ENCODE assay signal across 8 cellular contexts in the genomic region with DNA sequence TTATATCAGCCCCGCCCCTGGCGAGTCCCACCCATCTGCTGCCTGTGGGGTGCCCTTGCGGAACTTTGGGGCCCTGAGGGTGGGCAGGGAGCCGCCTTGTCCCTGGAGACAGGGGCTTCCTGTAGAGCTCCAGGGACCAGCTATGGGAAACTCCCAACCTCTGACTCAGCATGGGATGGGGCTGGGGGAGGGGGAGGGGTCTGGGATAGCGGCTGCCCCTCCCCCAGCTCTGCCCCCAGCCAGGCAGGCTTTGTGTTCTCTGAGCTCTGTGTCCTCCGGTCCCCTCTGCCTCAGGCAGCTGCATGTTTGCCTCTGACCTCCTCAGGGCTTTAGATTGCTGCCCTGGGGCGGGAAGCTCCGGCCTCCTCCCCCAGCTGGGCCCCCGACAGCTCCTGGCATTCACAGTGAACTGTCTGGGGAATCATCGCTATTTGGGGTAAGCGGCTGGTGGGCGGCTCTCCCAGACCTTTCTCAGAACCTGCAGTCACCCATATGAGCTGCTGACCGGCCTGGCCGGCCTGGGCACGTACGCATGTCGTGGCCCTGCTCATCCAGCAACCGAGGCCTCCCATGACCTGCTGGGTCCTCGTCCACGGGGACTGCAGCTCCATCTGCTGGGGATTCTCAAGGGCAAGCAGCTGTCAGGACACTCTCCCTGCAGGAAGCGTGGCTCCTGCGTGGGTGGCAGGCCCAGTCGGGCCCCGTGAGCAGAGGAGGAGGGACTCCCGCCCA. TPM values are rescaled to one million over a fixed set of nuclear protein-coding genes. Genes with fewer than 3 reads are reported as not detected.
DNase-seq lines count a peak whose midpoint lies in the region; TF ChIP-seq lines count a peak whose summit lies in the region.

No MANE protein-coding gene starts in this region.

- no peaks in the 10 kb centered on the region for H3K36me3 Mint-ChIP-seq in activated CD4-positive, alpha-beta memory T cell treated with anti-CD3 and anti-CD28 coated beads, Interleukin-2, amount 10 ng/mL, durations not matched to agents 7 days and 5 days (ENCODE audit: low read depth)

- 16 to 17% methylated on average over 21 of the region's 25 CpGs for WGBS in mesodermal cell (ENCODE audit: insufficient coverage in 2 of 2), 2 experiments

- CTCF ChIA-PET in activated CD4-positive, alpha-beta memory T cell treated with anti-CD3 and anti-CD28 coated beads, Interleukin-2, amount 10 ng/mL, durations not matched to agents 7 days and 5 days (lab: Charles Lee) = no interaction called here

- no peak overlapping the region for H3K4me3 Mint-ChIP-seq in activated CD4-positive, alpha-beta memory T cell treated with anti-CD3 and anti-CD28 coated beads, Interleukin-2, amount 10 ng/mL, durations not matched to agents 7 days and 5 days

- H3K4me3 ChIP-seq in NB4 (ENCODE audit: low read depth, low read length) = no peak overlapping the region
- no peak overlapping the region for H3K4me3 ChIP-seq in epithelial cell of proximal tubule (ENCODE audit: low read depth, low read length)
- H3K4me3 ChIP-seq in mesodermal cell (ENCODE audit: extremely low read depth, insufficient read depth, low read length, poor library complexity, severe bottlenecking) = peak overlapping the region; percentile 22

- no peaks in the 10 kb centered on the region for H3K9me3 ChIP-seq in mesodermal cell (ENCODE audit: control insufficient read depth, low read length)

- no peak for TF ChIP-seq POLR2A in NB4 (IDR thresholded peaks at IDR 0.05; ENCODE audit: extremely low read depth, insufficient read length)

- TF ChIP-seq CTCF in NB4 (IDR thresholded peaks at IDR 0.05; ENCODE audit: low read depth, low read length) (peak; percentile 20), epithelial cell of proximal tubule (conservative IDR thresholded peaks at IDR 0.05; ENCODE audit: low read depth, low read length) (peak; percentile 45)

- no peak overlapping the region for H3K27ac Mint-ChIP-seq in activated CD4-positive, alpha-beta memory T cell treated with anti-CD3 and anti-CD28 coated beads, Interleukin-2, amount 10 ng/mL, durations not matched to agents 7 days and 5 days

- peak; percentile 46 for DNase-seq in AG08395 (ENCODE audit: low spot score)
- DNase-seq in NB4 (ENCODE audit: low read depth) = peak; percentile 74
- no peak for DNase-seq in epithelial cell of proximal tubule (ENCODE audit: low read depth)
- no peak for DNase-seq in NCI-H2081 (lab: John Stamatoyannopoulos, UW)
- no peak for DNase-seq in SIG-M5 (lab: John Stamatoyannopoulos, UW)
- DNase-seq in NCI-H187 (lab: John Stamatoyannopoulos, UW) = no peak
- no peak for DNase-seq in activated CD4-positive, alpha-beta memory T cell treated with anti-CD3 and anti-CD28 coated beads, Interleukin-2, amount 10 ng/mL, durations not matched to agents 7 days and 5 days

- H3K9me3 Mint-ChIP-seq in activated CD4-positive, alpha-beta memory T cell treated with anti-CD3 and anti-CD28 coated beads, Interleukin-2, amount 10 ng/mL, durations not matched to agents 7 days and 5 days = no peaks in the 10 kb centered on the region

- H3K27ac ChIP-seq in mesodermal cell (ENCODE audit: low read depth, low read length, severe bottlenecking) = peak overlapping the region; percentile 98

- H3K4me1 Mint-ChIP-seq in activated CD4-positive, alpha-beta memory T cell treated with anti-CD3 and anti-CD28 coated beads, Interleukin-2, amount 10 ng/mL, durations not matched to agents 7 days and 5 days = no peaks in the 10 kb centered on the region

- no peaks in the 10 kb centered on the region for H3K27me3 Mint-ChIP-seq in activated CD4-positive, alpha-beta memory T cell treated with anti-CD3 and anti-CD28 coated beads, Interleukin-2, amount 10 ng/mL, durations not matched to agents 7 days and 5 days

- H3K36me3 ChIP-seq in mesodermal cell (ENCODE audit: control insufficient read depth, insufficient read depth, low read length) = no peaks in the 10 kb centered on the region

- H3K4me1 ChIP-seq in mesodermal cell (ENCODE audit: control insufficient read depth, insufficient read depth, low read length, poor library complexity, severe bottlenecking) = peaks cover 15% of the 10 kb centered on the region

- POLR2A ChIA-PET in activated CD4-positive, alpha-beta memory T cell treated with anti-CD3 and anti-CD28 coated beads, Interleukin-2, amount 10 ng/mL, durations not matched to agents 7 days and 5 days (lab: Charles Lee) = no interaction called here

RNA-seq across cellular contexts. Expression of gene ARHGEF16, which starts 17.1 kb away (rescaled TPM):
- total RNA-seq in epithelial cell of proximal tubule = 27.1 and 36.6 TPM in 2 replicates
- polyA plus RNA-seq in mesodermal cell (2013, experiment 1 of 2) = 6.9 TPM
- 6.5 TPM for polyA plus RNA-seq in mesodermal cell (2013, experiment 2 of 2)
- not detected for total RNA-seq in activated CD4-positive, alpha-beta memory T cell treated with anti-CD3 and anti-CD28 coated beads, Interleukin-2, amount 10 ng/mL, durations not matched to agents 7 days and 5 days

Comparison
In these comparisons a context has a peak if more than half of its experiments do, and no peak if none do; other contexts are left out.
1. DNase-seq: peak in AG08395 (single experiment) and NB4 (single experiment); none in epithelial cell of proximal tubule (single experiment), NCI-H2081 (0 of 2), SIG-M5 (single experiment), NCI-H187 (0 of 2) and activated CD4-positive, alpha-beta memory T cell treated with anti-CD3 and anti-CD28 coated beads, Interleukin-2, amount 10 ng/mL, durations not matched to agents 7 days and 5 days (single experiment).
2. RNA of gene ARHGEF16, which starts 17.1 kb away (total RNA-seq): 27.1 to 36.6 TPM in epithelial cell of proximal tubule; not detected in activated CD4-positive, alpha-beta memory T cell treated with anti-CD3 and anti-CD28 coated beads, Interleukin-2, amount 10 ng/mL, durations not matched to agents 7 days and 5 days; every median in the first group is over 10 times any median in the second.